ENCODE assay signal across 21 cellular contexts in genomic region chr4:129218897-129219296, GRCh38.
DNase-seq lines count a peak whose midpoint lies in the region; ATAC-seq and TF ChIP-seq lines count a peak whose summit lies in the region.
"Had no signal": no experiment of that assay in that cellular context is flagged by ENCODE, and none has a peak within 500 bp of the region (broad histone marks: within the 10 kb centered on the region; RNA-seq: fewer than 3 reads in every experiment).

No MANE protein-coding gene starts in this region.

- TF ChIP-seq CTCF in osteocyte (IDR thresholded peaks at IDR 0.05), result no peak
- TF ChIP-seq CTCF in heart right ventricle (IDR thresholded peaks at IDR 0.05), result no peak

- no peaks in the 10 kb centered on the region for H3K36me3 Mint-ChIP-seq in osteocyte (ENCODE audit: unreplicated experiment)
- H3K36me3 Mint-ChIP-seq: naive thymus-derived CD4-positive, alpha-beta T cell; T-cell had no signal

- no peak overlapping the region for H3K4me3 ChIP-seq in heart right ventricle
- H3K4me3 ChIP-seq: colonic mucosa, HAP-1, K562, pancreas, PC-9 had no signal

- intact Hi-C loops in heart right ventricle (cut with DNase I), result loop anchor here in 1 of 10 donors (10.0 kb wide), 1 partner anchor 426 kb away; no protein-coding TSS in a partner anchor

- H3K9me3 ChIP-seq in heart right ventricle, result no peaks in the 10 kb centered on the region
- H3K9me3 ChIP-seq: ascending aorta, colonic mucosa, HAP-1, pancreas had no signal

- peaks cover 36% of the 10 kb centered on the region for H3K4me1 Mint-ChIP-seq in osteocyte (ENCODE audit: unreplicated experiment)
- H3K4me1 Mint-ChIP-seq: naive thymus-derived CD4-positive, alpha-beta T cell; T-cell had no signal

- peaks cover 0 to 3% (median 0%) of the 10 kb centered on the region in 9 donors for H3K4me1 ChIP-seq in heart right ventricle
- H3K4me1 ChIP-seq: ascending aorta, colonic mucosa, pancreas had no signal

- H3K36me3 ChIP-seq in heart right ventricle, result no peaks in the 10 kb centered on the region
- H3K36me3 ChIP-seq: ascending aorta, colonic mucosa, HAP-1, pancreas had no signal

- TF ChIP-seq POLR2A in GM18505 (IDR thresholded peaks at IDR 0.05; ENCODE audit: borderline replicate concordance, extremely low read depth, insufficient read depth, insufficient read length), result no peak

- H3K27me3 ChIP-seq in heart right ventricle, result peaks cover 0 to 5% (median 0%) of the 10 kb centered on the region in 7 donors
- H3K27me3 ChIP-seq: ascending aorta, colonic mucosa, pancreas had no signal

- no peaks in the 10 kb centered on the region for H3K9me3 Mint-ChIP-seq in osteocyte (ENCODE audit: unreplicated experiment)
- H3K9me3 Mint-ChIP-seq: activated T-cell treated with anti-CD3 and anti-CD28 coated beads, Interleukin-2, amount 50 U/mL, for 72 hours; T-cell had no signal

- WGBS in heart right ventricle, 2 donors, result 69 to 79% methylated on average over 1 of the region's 1 CpG

- H3K27ac ChIP-seq in heart right ventricle, result no peak overlapping the region
- H3K27ac ChIP-seq: colonic mucosa, pancreas, PC-9 had no signal

- no peaks in the 10 kb centered on the region for H3K27me3 Mint-ChIP-seq in osteocyte (ENCODE audit: unreplicated experiment)

- peak overlapping the region; percentile 28 for H3K4me3 Mint-ChIP-seq in osteocyte (ENCODE audit: unreplicated experiment)
- H3K4me3 Mint-ChIP-seq: activated T-cell treated with anti-CD3 and anti-CD28 coated beads, Interleukin-2, amount 50 U/mL, for 72 hours; naive thymus-derived CD4-positive, alpha-beta T cell; T-cell had no signal

- peak overlapping the region; percentile 82 for H3K27ac Mint-ChIP-seq in osteocyte (ENCODE audit: unreplicated experiment)
- H3K27ac Mint-ChIP-seq: activated T-cell treated with anti-CD3 and anti-CD28 coated beads, Interleukin-2, amount 50 U/mL, for 72 hours; naive thymus-derived CD4-positive, alpha-beta T cell; T-cell had no signal

- peak; percentile 89 for ATAC-seq in SK-N-SH treated with all-trans-retinoic acid at 6 μM for 48 hours
- ATAC-seq in heart right ventricle, result no peak
- ATAC-seq in GM18907 (IDR thresholded peaks at IDR 0.05; ENCODE audit: unreplicated experiment), result no peak
- no peak for ATAC-seq in HG02885 (IDR thresholded peaks at IDR 0.05; ENCODE audit: poor library complexity, unreplicated experiment)
- ATAC-seq in GM18505 (IDR thresholded peaks at IDR 0.05; ENCODE audit: unreplicated experiment), result no peak
- ATAC-seq: activated T-cell treated with anti-CD3 and anti-CD28 coated beads, Interleukin-2, amount 50 U/mL, for 72 hours; naive thymus-derived CD4-positive, alpha-beta T cell; T-cell had no signal

- DNase-seq in EL (peak; percentile 43), dedifferentiated amniotic fluid mesenchymal stem cell (ENCODE audit: extremely low spot score) (peak; percentile 36), osteocyte (ENCODE audit: extremely low spot score, unreplicated experiment) (no peak), heart right ventricle (no peak)
- DNase-seq: activated CD4-positive, alpha-beta T cell treated with anti-CD3 and anti-CD28 coated beads for 4 hours; activated naive CD4-positive, alpha-beta T cell treated with anti-CD3 and anti-CD28 coated beads, Interleukin-2, amount 50 U/mL, for 16 hours; activated T-cell treated with anti-CD3 and anti-CD28 coated beads, Interleukin-2, amount 50 U/mL, for 72 hours; MV-4-11; naive thymus-derived CD4-positive, alpha-beta T cell; pancreas; PC-9; SIG-M5; T-cell had no signal

TF ChIP-seq in SK-N-SH treated with all-trans-retinoic acid at 6 μM for 48 hours, 23 proteins besides CTCF, POLR2A, EP300 and RAD21 (continues in another document):
- TF ChIP-seq OSR1 (CRISPR knock-in tag; IDR thresholded peaks at IDR 0.05) (no peak), SNAI2 (CRISPR knock-in tag; IDR thresholded peaks at IDR 0.05) (no peak), GLIS3 (CRISPR knock-in tag; IDR thresholded peaks at IDR 0.05) (0 out of 2 replicates have a peak, but pooled peaks have one; percentile 41), TCF4 (CRISPR knock-in tag; IDR thresholded peaks at IDR 0.05; ENCODE audit: borderline replicate concordance) (no peak), ZNF565 (CRISPR knock-in tag; conservative IDR thresholded peaks at IDR 0.05; ENCODE audit: low read depth) (no peak), CREB5 (CRISPR knock-in tag; IDR thresholded peaks at IDR 0.05; ENCODE audit: low read depth) (peak; percentile 80), BACH2 (CRISPR knock-in tag; IDR thresholded peaks at IDR 0.05; ENCODE audit: borderline replicate concordance) (no peak), PPARA (CRISPR knock-in tag; IDR thresholded peaks at IDR 0.05; ENCODE audit: borderline replicate concordance) (no peak), POU6F1 (CRISPR knock-in tag; IDR thresholded peaks at IDR 0.05; ENCODE audit: borderline replicate concordance, low read depth) (peak; percentile 95; the same call in 1 of the 2 replicates), ISL1 (CRISPR knock-in tag; IDR thresholded peaks at IDR 0.05) (peak; percentile 99)
- TF ChIP-seq, protein P1, sequence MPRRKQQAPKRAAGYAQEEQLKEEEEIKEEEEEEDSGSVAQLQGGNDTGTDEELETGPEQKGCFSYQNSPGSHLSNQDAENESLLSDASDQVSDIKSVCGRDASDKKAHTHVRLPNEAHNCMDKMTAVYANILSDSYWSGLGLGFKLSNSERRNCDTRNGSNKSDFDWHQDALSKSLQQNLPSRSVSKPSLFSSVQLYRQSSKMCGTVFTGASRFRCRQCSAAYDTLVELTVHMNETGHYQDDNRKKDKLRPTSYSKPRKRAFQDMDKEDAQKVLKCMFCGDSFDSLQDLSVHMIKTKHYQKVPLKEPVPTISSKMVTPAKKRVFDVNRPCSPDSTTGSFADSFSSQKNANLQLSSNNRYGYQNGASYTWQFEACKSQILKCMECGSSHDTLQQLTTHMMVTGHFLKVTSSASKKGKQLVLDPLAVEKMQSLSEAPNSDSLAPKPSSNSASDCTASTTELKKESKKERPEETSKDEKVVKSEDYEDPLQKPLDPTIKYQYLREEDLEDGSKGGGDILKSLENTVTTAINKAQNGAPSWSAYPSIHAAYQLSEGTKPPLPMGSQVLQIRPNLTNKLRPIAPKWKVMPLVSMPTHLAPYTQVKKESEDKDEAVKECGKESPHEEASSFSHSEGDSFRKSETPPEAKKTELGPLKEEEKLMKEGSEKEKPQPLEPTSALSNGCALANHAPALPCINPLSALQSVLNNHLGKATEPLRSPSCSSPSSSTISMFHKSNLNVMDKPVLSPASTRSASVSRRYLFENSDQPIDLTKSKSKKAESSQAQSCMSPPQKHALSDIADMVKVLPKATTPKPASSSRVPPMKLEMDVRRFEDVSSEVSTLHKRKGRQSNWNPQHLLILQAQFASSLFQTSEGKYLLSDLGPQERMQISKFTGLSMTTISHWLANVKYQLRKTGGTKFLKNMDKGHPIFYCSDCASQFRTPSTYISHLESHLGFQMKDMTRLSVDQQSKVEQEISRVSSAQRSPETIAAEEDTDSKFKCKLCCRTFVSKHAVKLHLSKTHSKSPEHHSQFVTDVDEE (CRISPR knock-in tag; IDR thresholded peaks at IDR 0.05), result 0 out of 2 replicates have a peak, but pooled peaks have one; percentile 23
- TF ChIP-seq, protein P2, sequence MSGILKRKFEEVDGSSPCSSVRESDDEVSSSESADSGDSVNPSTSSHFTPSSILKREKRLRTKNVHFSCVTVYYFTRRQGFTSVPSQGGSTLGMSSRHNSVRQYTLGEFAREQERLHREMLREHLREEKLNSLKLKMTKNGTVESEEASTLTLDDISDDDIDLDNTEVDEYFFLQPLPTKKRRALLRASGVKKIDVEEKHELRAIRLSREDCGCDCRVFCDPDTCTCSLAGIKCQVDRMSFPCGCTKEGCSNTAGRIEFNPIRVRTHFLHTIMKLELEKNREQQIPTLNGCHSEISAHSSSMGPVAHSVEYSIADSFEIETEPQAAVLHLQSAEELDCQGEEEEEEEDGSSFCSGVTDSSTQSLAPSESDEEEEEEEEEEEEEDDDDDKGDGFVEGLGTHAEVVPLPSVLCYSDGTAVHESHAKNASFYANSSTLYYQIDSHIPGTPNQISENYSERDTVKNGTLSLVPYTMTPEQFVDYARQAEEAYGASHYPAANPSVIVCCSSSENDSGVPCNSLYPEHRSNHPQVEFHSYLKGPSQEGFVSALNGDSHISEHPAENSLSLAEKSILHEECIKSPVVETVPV (CRISPR knock-in tag; IDR thresholded peaks at IDR 0.05), result no peak; the same call in 1 of the 2 replicates

Comparison
In these comparisons a context has a peak if more than half of its experiments do, and no peak if none do; other contexts are left out.
1. DNase-seq: peak in EL (single experiment) and dedifferentiated amniotic fluid mesenchymal stem cell (single experiment); none in osteocyte (single experiment) and heart right ventricle (0 of 2).